ENCODE assay signal across 1 cellular context in the genomic region with DNA sequence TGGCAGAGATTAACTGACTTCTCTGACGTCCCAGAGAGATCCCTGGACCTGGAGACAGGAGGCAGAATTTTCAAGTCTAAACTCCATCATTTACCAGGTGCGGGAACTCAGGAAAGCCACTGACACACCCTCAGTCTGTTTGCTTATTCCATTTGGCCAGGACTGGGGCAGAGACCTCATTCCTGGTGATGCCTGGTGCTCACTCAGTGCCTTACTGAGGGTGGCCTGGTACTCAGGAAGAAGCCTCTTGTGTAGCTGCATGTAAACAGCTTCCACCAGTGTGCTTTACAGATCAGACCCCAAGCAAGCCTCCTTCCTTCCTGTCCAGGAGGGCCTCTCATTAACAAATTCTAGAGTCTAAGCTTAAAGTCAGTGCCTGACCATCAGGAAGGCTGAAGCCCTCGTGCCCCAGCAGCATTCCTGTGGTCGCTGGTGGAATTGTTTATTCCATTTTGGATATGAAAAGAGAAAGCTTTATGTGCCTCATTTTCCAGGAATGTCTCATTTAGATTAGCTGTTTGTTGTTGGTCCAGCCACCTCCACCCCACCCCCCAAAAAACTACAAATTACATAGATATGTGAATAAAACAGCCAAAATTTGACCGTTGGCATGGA.
TF ChIP-seq lines count a peak whose summit lies in the region.

No MANE protein-coding gene starts in this region.

TF ChIP-seq in HCT116, 20 proteins besides CTCF, POLR2A, EP300 and RAD21 (continued from another document):
- TF ChIP-seq ZBTB33 (IDR thresholded peaks at IDR 0.05; ENCODE audit: extremely low read depth, insufficient replicate concordance, low read length) (no peak), JUND (IDR thresholded peaks at IDR 0.05) (no peak), ELF1 (IDR thresholded peaks at IDR 0.05; ENCODE audit: borderline replicate concordance, low read depth) (no peak), ZFX (IDR thresholded peaks at IDR 0.05) (no peak), CBX3 (IDR thresholded peaks at IDR 0.05; ENCODE audit: low read depth) (no peak), CEBPB (IDR thresholded peaks at IDR 0.05; ENCODE audit: low read depth) (no peak), ATF3 (IDR thresholded peaks at IDR 0.05) (no peak), SRF (IDR thresholded peaks at IDR 0.05; ENCODE audit: low read depth) (no peak), TCF7L2 (IDR thresholded peaks at IDR 0.05; ENCODE audit: borderline replicate concordance, extremely low read depth, insufficient read depth, insufficient read length) (no peak), SP1 (IDR thresholded peaks at IDR 0.05; ENCODE audit: low read depth) (no peak)
TF ChIP-seq in HCT116: peak in this region for 0.
